Comparison of ENCODE assay signal across 8 cellular contexts in the genomic region with DNA sequence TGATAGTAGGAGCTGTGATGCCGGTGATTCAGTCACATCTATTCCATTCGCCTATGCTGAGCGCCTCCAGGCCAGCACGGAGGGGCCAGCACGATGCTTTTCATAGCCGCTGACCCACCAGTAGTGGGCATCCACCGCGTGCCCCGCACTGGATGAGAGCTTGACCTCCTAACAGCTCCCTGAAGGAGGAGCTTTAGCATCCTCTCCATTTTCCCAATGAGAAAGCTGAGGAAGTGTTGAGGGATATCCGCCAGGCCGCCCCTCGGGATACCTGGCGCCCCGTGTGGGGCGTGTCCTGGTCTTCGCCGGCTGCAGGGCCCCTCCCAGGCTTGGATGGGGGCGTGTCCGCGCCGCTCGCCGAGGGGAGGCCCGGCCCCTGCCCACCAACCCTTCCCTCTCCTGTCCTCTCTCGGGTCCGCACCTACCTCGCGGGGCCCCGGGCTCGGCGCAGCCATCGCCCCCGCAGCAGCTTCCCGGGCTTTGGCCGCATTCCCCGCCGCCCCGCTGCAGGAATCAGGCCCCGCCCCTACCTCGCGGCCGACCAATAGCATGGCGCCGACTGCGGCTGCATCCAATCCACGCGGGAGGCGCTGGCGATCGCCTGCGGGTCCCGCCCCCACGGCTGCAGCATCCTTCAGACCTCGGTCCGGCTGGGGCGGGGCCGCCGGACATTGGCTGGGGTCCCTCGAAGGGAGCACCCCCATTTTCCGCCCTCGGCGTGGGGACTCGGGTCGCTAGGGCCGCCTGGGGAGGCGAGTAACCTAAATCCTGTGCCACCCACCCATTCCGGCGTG. TPM values are rescaled to one million over a fixed set of nuclear protein-coding genes. Genes with fewer than 3 reads are reported as not detected.
DNase-seq lines count a peak whose midpoint lies in the region; ATAC-seq and TF ChIP-seq lines count a peak whose summit lies in the region.

A gene with protein sequence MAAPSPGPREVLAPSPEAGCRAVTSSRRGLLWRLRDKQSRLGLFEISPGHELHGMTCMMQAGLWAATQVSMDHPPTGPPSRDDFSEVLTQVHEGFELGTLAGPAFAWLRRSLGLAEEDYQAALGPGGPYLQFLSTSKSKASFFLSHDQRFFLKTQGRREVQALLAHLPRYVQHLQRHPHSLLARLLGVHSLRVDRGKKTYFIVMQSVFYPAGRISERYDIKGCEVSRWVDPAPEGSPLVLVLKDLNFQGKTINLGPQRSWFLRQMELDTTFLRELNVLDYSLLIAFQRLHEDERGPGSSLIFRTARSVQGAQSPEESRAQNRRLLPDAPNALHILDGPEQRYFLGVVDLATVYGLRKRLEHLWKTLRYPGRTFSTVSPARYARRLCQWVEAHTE (minus strand): TSS at position 480 of the 794 bp plus-strand sequence. CDS start 25 bp downstream, at position 455.

- no peak for TF ChIP-seq EP300 in sigmoid colon (IDR thresholded peaks at IDR 0.05)

- peaks cover 7% of the 10 kb centered on the region for H3K4me1 ChIP-seq in iPS-18a (ENCODE audit: control insufficient read depth, low read depth, low read length)
- H3K4me1 ChIP-seq in sigmoid colon = peaks cover 0 to 34% (median 33%) of the 10 kb centered on the region in 4 donors

- in situ Hi-C loops in T47D (cut with HindIII; ENCODE audit: low pct_unique_long_range_greater_than_20kb, low sequenced_read_pairs) = no loop called here

- H3K36me3 ChIP-seq in iPS-18a (ENCODE audit: control insufficient read depth, low read depth, low read length) (no peaks in the 10 kb centered on the region), sigmoid colon (peaks cover 0 to 10% (median 5%) of the 10 kb centered on the region in 4 donors)

- no peak for TF ChIP-seq POLR2A in sigmoid colon (IDR thresholded peaks at IDR 0.05)

- TF ChIP-seq CTCF in sigmoid colon (IDR thresholded peaks at IDR 0.05) = no peak

- 1 to 2% methylated on average over 68 of the region's 68 CpGs for WGBS in sigmoid colon, 2 donors

- H3K27me3 ChIP-seq in iPS-18a (ENCODE audit: control insufficient read depth, insufficient read depth, low read length) (peaks cover 33% of the 10 kb centered on the region), sigmoid colon (peaks cover 22 to 65% (median 33%) of the 10 kb centered on the region in 3 donors)

- DNase-seq in NCI-H1436 (lab: John Stamatoyannopoulos, UW) = peak; percentile 66
- DNase-seq in NCI-H1436 treated with DMSO at 0.1 percent for 48 hours (lab: John Stamatoyannopoulos, UW) = no peak
- DNase-seq in NCI-H1105 treated with DMSO at 0.1 percent for 48 hours (lab: John Stamatoyannopoulos, UW) = peak; percentile 68
- DNase-seq in UCSD-AML1 (lab: John Stamatoyannopoulos, UW; ENCODE audit: unreplicated experiment) = peak; percentile 75
- peak; percentile 92 to 99 for DNase-seq in T47D (ENCODE audit: low read depth in 1 of 2, low spot score in 1 of 2)
- DNase-seq in sigmoid colon = peak; percentile 88

- intact Hi-C loops in sigmoid colon (cut with DNase I) = loop anchor here (5.0 kb wide), 1 partner anchor 318 kb away; a partner anchor contains a TSS

- H3K9me3 ChIP-seq in iPS-18a (ENCODE audit: control insufficient read depth, low read depth, low read length) (no peaks in the 10 kb centered on the region), sigmoid colon (no peaks in the 10 kb centered on the region)

- no peak within 1 kb of the TSS for H3K27ac ChIP-seq in iPS-18a (ENCODE audit: low read length)
- H3K27ac ChIP-seq in sigmoid colon = no peak within 1 kb of the TSS

- H3K9ac ChIP-seq in iPS-18a (ENCODE audit: low read length) = no peak within 1 kb of the TSS

- H3K4me3 ChIP-seq in iPS-18a (ENCODE audit: low read length) = peak within 1 kb of the TSS; percentile 46
- H3K4me3 ChIP-seq in sigmoid colon = peak within 1 kb of the TSS; percentile 21 to 55 (median 45)

- ATAC-seq in HG02571 (IDR thresholded peaks at IDR 0.05; ENCODE audit: unreplicated experiment) = peak; percentile 71

RNA-seq across cellular contexts. Expression of the gene that starts here (rescaled TPM):
- total RNA-seq in sigmoid colon = 1 to 10 TPM in 3 of 4 donors, under 1 TPM in 1; 0.16 to 4.2 (median 2.6) TPM
- 1 to 10 TPM in 1 of 3 donors, under 1 TPM in 1, not detected in 1; 0.70 to 1.8 TPM for polyA plus RNA-seq in sigmoid colon
